ENCODE assay signal across 8 cellular contexts in genomic region chr7:116864084-116864483, GRCh38. TPM values are rescaled to one million over a fixed set of nuclear protein-coding genes. Genes with fewer than 3 reads are reported as not detected.
DNase-seq lines count a peak whose midpoint lies in the region; ATAC-seq and TF ChIP-seq lines count a peak whose summit lies in the region.

No MANE protein-coding gene starts in this region.

- POLR2A ChIA-PET in Caco-2 (lab: Charles Lee) = no interaction called here

- H3K4me3 Mint-ChIP-seq in Caco-2 (ENCODE audit: unreplicated experiment) (peak overlapping the region; percentile 95), endodermal cell (peak overlapping the region; percentile 96)

- H3K4me3 ChIP-seq in Caco-2 (ENCODE audit: low read depth, low read length) = peak overlapping the region; percentile 99
- H3K4me3 ChIP-seq in OCI-LY3 (ENCODE audit: low read length) = peak overlapping the region; percentile 97
- peak overlapping the region; percentile 95 for H3K4me3 ChIP-seq in endodermal cell (ENCODE audit: low read length)
- H3K4me3 ChIP-seq in osteoblast (ENCODE audit: insufficient read depth, low read length) = peak overlapping the region; percentile 90

- H4K20me1 ChIP-seq in OCI-LY3 (ENCODE audit: insufficient read depth, low read length) (peaks cover 57% of the 10 kb centered on the region), osteoblast (ENCODE audit: insufficient read depth, low read length) (peaks cover 50% of the 10 kb centered on the region)

- H3K9ac ChIP-seq in OCI-LY3 (ENCODE audit: low read length) (peak overlapping the region; percentile 98), endodermal cell (ENCODE audit: extremely low read depth, low read length, poor library complexity, severe bottlenecking) (peak overlapping the region; percentile 73)

- no peak for TF ChIP-seq CTCF in Caco-2 (IDR thresholded peaks at IDR 0.05; ENCODE audit: insufficient read depth in 1 of 2, low read depth in 1 of 2, low read length in 1 of 2, severe bottlenecking in 1 of 2, unreplicated experiment in 1 of 2)
- no peak for TF ChIP-seq CTCF in OCI-LY3 (IDR thresholded peaks at IDR 0.05; ENCODE audit: low read depth, low read length)
- TF ChIP-seq CTCF in endodermal cell (conservative IDR thresholded peaks at IDR 0.05) = no peak
- no peak for TF ChIP-seq CTCF in osteoblast (IDR thresholded peaks at IDR 0.05; ENCODE audit: extremely low read depth, low read depth, low read length)

- intact Hi-C loops in Caco-2 (cut with micrococcal nuclease; ENCODE audit: unreplicated experiment) = no loop called here

- H3K27me3 Mint-ChIP-seq in Caco-2 (ENCODE audit: insufficient read depth, unreplicated experiment) (no peaks in the 10 kb centered on the region), endodermal cell (ENCODE audit: insufficient read depth) (peaks cover 5% of the 10 kb centered on the region)

- H3K36me3 ChIP-seq in Caco-2 (ENCODE audit: control insufficient read depth, insufficient read depth, low read length) (no peaks in the 10 kb centered on the region), OCI-LY3 (replicated peaks; ENCODE audit: low read depth, low read length) (no peaks in the 10 kb centered on the region), endodermal cell (ENCODE audit: control insufficient read depth, insufficient read depth, low read length) (no peaks in the 10 kb centered on the region), osteoblast (ENCODE audit: insufficient read depth, low read length) (no peaks in the 10 kb centered on the region)

- no peak overlapping the region for H3K27ac ChIP-seq in OCI-LY3 (ENCODE audit: low read length)
- no peak overlapping the region for H3K27ac ChIP-seq in endodermal cell (ENCODE audit: low read depth, low read length)
- H3K27ac ChIP-seq in osteoblast (ENCODE audit: low read depth, low read length) = peak overlapping the region; percentile 91

- H3K4me1 ChIP-seq in Caco-2 (peaks cover 16% of the 10 kb centered on the region), OCI-LY3 (ENCODE audit: low read length) (peaks cover 13% of the 10 kb centered on the region), endodermal cell (ENCODE audit: control insufficient read depth, insufficient read depth, low read length) (no peaks in the 10 kb centered on the region), osteoblast (ENCODE audit: insufficient read depth, low read length) (peaks cover 21% of the 10 kb centered on the region)

- CTCF ChIA-PET in Caco-2 (lab: Charles Lee) = no interaction called here

- peak overlapping the region; percentile 93 for H3K27ac Mint-ChIP-seq in Caco-2 (ENCODE audit: unreplicated experiment)
- no peak overlapping the region for H3K27ac Mint-ChIP-seq in endodermal cell

- H2AFZ ChIP-seq in OCI-LY3 (ENCODE audit: low read depth, low read length) = no peak overlapping the region
- H2AFZ ChIP-seq in osteoblast (ENCODE audit: low read length) = no peak overlapping the region

- DNase-seq in Caco-2 (no peak), endodermal cell (no peak), osteoblast (ENCODE audit: insufficient read length, low spot score, missing footprints) (peak; percentile 84), mucosa of gallbladder (ENCODE audit: low spot score) (no peak), NCI-H2081 treated with DMSO at 0.1 percent for 48 hours (lab: John Stamatoyannopoulos, UW) (no peak), cortex of kidney (lab: John Stamatoyannopoulos, UW) (no peak)

- ATAC-seq in GM18858 (IDR thresholded peaks at IDR 0.05; ENCODE audit: unreplicated experiment) = no peak

- H3K27me3 ChIP-seq in Caco-2 (replicated peaks; ENCODE audit: control insufficient read depth, insufficient read depth, low read length) (no peaks in the 10 kb centered on the region), OCI-LY3 (ENCODE audit: low read depth, low read length) (no peaks in the 10 kb centered on the region), endodermal cell (ENCODE audit: control insufficient read depth, insufficient read depth, low read length, poor library complexity, severe bottlenecking) (no peaks in the 10 kb centered on the region), osteoblast (ENCODE audit: insufficient read depth, low read length) (no peaks in the 10 kb centered on the region)

- BruUV-seq in Caco-2 (replicated peaks; lab: Mats Ljungman, UMichigan) = no TSS peak

- H3K36me3 Mint-ChIP-seq in Caco-2 (ENCODE audit: insufficient read depth, unreplicated experiment) (peaks cover 13% of the 10 kb centered on the region), endodermal cell (ENCODE audit: low read depth) (peaks cover 2% of the 10 kb centered on the region)

- 72 to 73% methylated on average over 3 to 4 of the region's 4 CpGs for WGBS in endodermal cell (ENCODE audit: insufficient coverage in 1 of 2, insufficient read length in 1 of 2), 2 experiments

- H3K9me3 Mint-ChIP-seq in Caco-2 (ENCODE audit: unreplicated experiment) (no peaks in the 10 kb centered on the region), endodermal cell (no peaks in the 10 kb centered on the region)

- peaks cover 67% of the 10 kb centered on the region for H3K79me2 ChIP-seq in OCI-LY3 (ENCODE audit: low read length)
- peaks cover 65% of the 10 kb centered on the region for H3K79me2 ChIP-seq in osteoblast (ENCODE audit: insufficient read depth, low read length)

- H3K4me2 ChIP-seq in OCI-LY3 (ENCODE audit: low read length) = peak overlapping the region; percentile 97
- peak overlapping the region; percentile 92 for H3K4me2 ChIP-seq in osteoblast (ENCODE audit: insufficient read depth, low read length)

- H3K4me1 Mint-ChIP-seq in Caco-2 (ENCODE audit: low read depth, unreplicated experiment) (peaks cover 13% of the 10 kb centered on the region), endodermal cell (peaks cover 6% of the 10 kb centered on the region)

- H3K9me3 ChIP-seq in Caco-2 (no peaks in the 10 kb centered on the region), OCI-LY3 (ENCODE audit: insufficient read depth, low read length) (no peaks in the 10 kb centered on the region), endodermal cell (ENCODE audit: control insufficient read depth, low read length) (no peaks in the 10 kb centered on the region), osteoblast (ENCODE audit: low read depth, low read length) (no peaks in the 10 kb centered on the region)

RNA-seq across cellular contexts. Expression of gene CAPZA2, which starts 1.7 kb away (rescaled TPM):
- total RNA-seq in Caco-2 (2022) (271 and 281 TPM in 2 replicates), endodermal cell (100 to 1,000 TPM; 127 to 133 TPM), osteoblast (159 and 173 TPM in 2 replicates), mucosa of gallbladder (203 TPM)
- polyA plus RNA-seq in endodermal cell (2013, experiment 1 of 2) = 88.2 TPM
- 92.9 TPM for polyA plus RNA-seq in endodermal cell (2013, experiment 2 of 2)
